ENCODE assay signal across 21 cellular contexts in genomic region chr1:95371666-95372320, GRCh38.
DNase-seq lines count a peak whose midpoint lies in the region; TF ChIP-seq lines count a peak whose summit lies in the region.
"Had no signal": no experiment of that assay in that cellular context is flagged by ENCODE, and none has a peak within 500 bp of the region (broad histone marks: within the 10 kb centered on the region; RNA-seq: fewer than 3 reads in every experiment).

No MANE protein-coding gene starts in this region.

- H3K27me3 ChIP-seq in neural progenitor cell (no peaks in the 10 kb centered on the region), vagina (no peaks in the 10 kb centered on the region)

- TF ChIP-seq POLR2A in vagina (IDR thresholded peaks at IDR 0.05), result no peak

- no peak overlapping the region for H3K9ac ChIP-seq in neural progenitor cell
- H3K9ac ChIP-seq: SK-N-SH had no signal

- no peak overlapping the region for H2AFZ ChIP-seq in neural progenitor cell (replicated peaks)

- H3K4me3 ChIP-seq in neural progenitor cell (no peak overlapping the region), vagina (no peak overlapping the region)

- H3K27me3 Mint-ChIP-seq in neural progenitor cell (ENCODE audit: insufficient read depth, low read depth), result peaks cover 15% of the 10 kb centered on the region

- no peak for TF ChIP-seq CTCF in neural progenitor cell (IDR thresholded peaks at IDR 0.05)
- TF ChIP-seq CTCF in vagina (IDR thresholded peaks at IDR 0.05), result no peak

- peak; percentile 90 for DNase-seq in DMS153 (lab: John Stamatoyannopoulos, UW)
- DNase-seq in DMS79 treated with DMSO at 0.1 percent for 48 hours (lab: John Stamatoyannopoulos, UW), result peak; percentile 30
- peak; percentile 47 to 87 for DNase-seq in NCI-H2081 (lab: John Stamatoyannopoulos, UW)
- DNase-seq in neural progenitor cell (ENCODE audit: low spot score), result no peak
- no peak for DNase-seq in MV-4-11 (lab: John Stamatoyannopoulos, UW)
- DNase-seq in epidermal melanocyte (ENCODE audit: insufficient read length, low spot score), result no peak
- no peak for DNase-seq in SKM-1 (lab: John Stamatoyannopoulos, UW; ENCODE audit: unreplicated experiment)
- no peak for DNase-seq in vagina (ENCODE audit: extremely low spot score in 2 of 2)
- DNase-seq: DMS 273 treated with DMSO at 0.1 percent for 48 hours, EL, IMR-90, NCI-H1048, NCI-H187 treated with DMSO at 0.1 percent for 48 hours, NCI-H2171 treated with DMSO at 0.1 percent for 48 hours, NCI-H82, OCI-M1, SHP77, SK-N-SH, T-cell had no signal

- H3K9me3 ChIP-seq in neural progenitor cell (ENCODE audit: low read depth) (no peaks in the 10 kb centered on the region), vagina (no peaks in the 10 kb centered on the region)
- H3K9me3 ChIP-seq: SK-N-SH had no signal

- H3K4me1 ChIP-seq in neural progenitor cell (no peaks in the 10 kb centered on the region), vagina (no peaks in the 10 kb centered on the region)

- no peaks in the 10 kb centered on the region for H3K79me2 ChIP-seq in neural progenitor cell (ENCODE audit: low read depth)

- no peaks in the 10 kb centered on the region for H3K36me3 ChIP-seq in neural progenitor cell
- H3K36me3 ChIP-seq in vagina, result no peaks in the 10 kb centered on the region

- no peaks in the 10 kb centered on the region for H3K9me3 Mint-ChIP-seq in neural progenitor cell

- H4K20me1 ChIP-seq in neural progenitor cell (ENCODE audit: low read depth), result no peaks in the 10 kb centered on the region

- no peak overlapping the region for H3K27ac ChIP-seq in neural progenitor cell
- H3K27ac ChIP-seq in vagina, result no peak overlapping the region
- H3K27ac ChIP-seq: HL-60 had no signal

- intact Hi-C loops in vagina (cut with DNase I), result no loop called here

- H3K4me1 Mint-ChIP-seq in neural progenitor cell, result peaks cover 34% of the 10 kb centered on the region
- H3K4me1 Mint-ChIP-seq: CD14-positive monocyte, T-cell had no signal

- no peak overlapping the region for H3K4me2 ChIP-seq in neural progenitor cell
- H3K4me2 ChIP-seq: SK-N-SH had no signal

- peak overlapping the region; percentile 55 for H3K27ac Mint-ChIP-seq in neural progenitor cell
- H3K27ac Mint-ChIP-seq: CD14-positive monocyte, T-cell had no signal

- H3F3A ChIP-seq in neural progenitor cell (ENCODE audit: low read depth), result no peaks in the 10 kb centered on the region

- no peaks in the 10 kb centered on the region for H3K36me3 Mint-ChIP-seq in neural progenitor cell
- H3K36me3 Mint-ChIP-seq: CD14-positive monocyte, T-cell had no signal

- H3K4me3 Mint-ChIP-seq in neural progenitor cell, result no peak overlapping the region
- H3K4me3 Mint-ChIP-seq: CD14-positive monocyte, T-cell had no signal

Comparison
In these comparisons a context has a peak if more than half of its experiments do, and no peak if none do; other contexts are left out.
1. DNase-seq: peak in DMS153 (single experiment), DMS79 treated with DMSO at 0.1 percent for 48 hours (single experiment) and NCI-H2081 (2 of 2); none in neural progenitor cell (single experiment), MV-4-11 (single experiment), epidermal melanocyte (single experiment), SKM-1 (single experiment) and vagina (0 of 2).